Comparison of ENCODE assay signal across 29 cellular contexts in genomic region chr19:22427587-22428298, GRCh38. TPM values are rescaled to one million over a fixed set of nuclear protein-coding genes. Genes with fewer than 3 reads are reported as not detected.
A peak's percentile ranks its signal among the peaks of the same experiment; 100 is the strongest.
DNase-seq lines count a peak whose midpoint lies in the region; ATAC-seq and TF ChIP-seq lines count a peak whose summit lies in the region.
"Had no signal": no experiment of that assay in that cellular context is flagged by ENCODE, and none has a peak within 500 bp of the region (broad histone marks: within the 10 kb centered on the region; RNA-seq: fewer than 3 reads in every experiment).

No MANE protein-coding gene starts in this region.

- no peak overlapping the region for H3K27ac ChIP-seq in left ventricle myocardium inferior (replicated peaks)
- H3K27ac ChIP-seq in coronary artery, result no peak overlapping the region
- no peak overlapping the region for H3K27ac ChIP-seq in aorta (ENCODE audit: low read depth in 1 of 2, low read length in 2 of 2)
- H3K27ac ChIP-seq: BLaER1 treated with 17β-estradiol and CSF1 and Interleukin-3, amounts not matched to agents 10 nM and 100 nM; colonic mucosa; SJSA1; tibial artery; WERI-Rb-1 had no signal

- H3K4me3 ChIP-seq in left ventricle myocardium inferior (peak overlapping the region; percentile 37), coronary artery (peak overlapping the region; percentile 52), aorta (ENCODE audit: low read length in 2 of 2) (peak overlapping the region in 1 of 2 donors; percentile 32)
- H3K4me3 ChIP-seq: colonic mucosa, SJSA1, tibial artery had no signal

- no peak overlapping the region for H3K27ac Mint-ChIP-seq in activated T-cell treated with anti-CD3 and anti-CD28 coated beads, Interleukin-2, amount 50 U/mL, for 72 hours
- H3K27ac Mint-ChIP-seq: activated naive CD4-positive, alpha-beta T cell treated with anti-CD3 and anti-CD28 coated beads, Interleukin-2, amount 50 U/mL, for 72 hours; activated T-helper 2 cell treated with anti-CD3 and anti-CD28 coated beads, Interferon-gamma antibody, Interleukin-2, Interleukin-4, amounts not matched to agents 10 μg/mL and 5 μg/mL and 100 μg/mL, durations not matched to agents 14 hours and 24 hours and 36 hours; effector memory CD8-positive, alpha-beta T cell; natural killer cell treated with Interleukin-12 subunit alpha and Interleukin-12 subunit beta and Interleukin-15 and Interleukin-18, amount 100 ng/mL, for 72 hours; stimulated activated naive CD8-positive, alpha-beta T cell treated with anti-CD3 and anti-CD28 coated beads, Interleukin-15, Interleukin-2, amounts not matched to agents 100 ng/mL and 50 ng/mL, for 24 hours had no signal

- H3K4me1 ChIP-seq in left ventricle myocardium inferior, result no peaks in the 10 kb centered on the region
- H3K4me1 ChIP-seq in aorta (ENCODE audit: control insufficient read depth in 1 of 2, insufficient read depth in 2 of 2, low read length in 2 of 2), result no peaks in the 10 kb centered on the region
- H3K4me1 ChIP-seq: BLaER1 treated with 17β-estradiol and CSF1 and Interleukin-3, amounts not matched to agents 10 nM and 100 nM; colonic mucosa; SJSA1; tibial artery had no signal

- H3K36me3 Mint-ChIP-seq in activated T-cell treated with anti-CD3 and anti-CD28 coated beads, Interleukin-2, amount 50 U/mL, for 72 hours (ENCODE audit: insufficient read depth in 2 of 2), result peaks cover 5% of the 10 kb centered on the region in 2 donors

- DNase-seq in left ventricle myocardium inferior, result no peak
- DNase-seq in left ventricle myocardium superior, result no peak
- DNase-seq in coronary artery (ENCODE audit: low spot score), result no peak
- DNase-seq in omental fat pad (ENCODE audit: low spot score), result no peak
- no peak for DNase-seq in aorta
- DNase-seq in activated T-cell treated with anti-CD3 and anti-CD28 coated beads, Interleukin-2, amount 50 U/mL, for 72 hours, result no peak
- no peak for DNase-seq in GM20000 (ENCODE audit: low spot score)
- DNase-seq: activated CD4-positive, alpha-beta T cell treated with anti-CD3 and anti-CD28 coated beads for 48 hours; colonic mucosa; DMS53; effector memory CD8-positive, alpha-beta T cell; erythroblast; foreskin fibroblast; Kasumi-1; MV-4-11; NCI-H1694; NCI-H82; stimulated activated CD4-positive, alpha-beta T cell treated with anti-CD3 and anti-CD28 coated beads, Interleukin-2, amount 100 ng/mL, for 24 hours; T1000; tibial artery; WERI-Rb-1 had no signal

- intact Hi-C loops in left ventricle myocardium inferior (cut with micrococcal nuclease), result no loop called here
- intact Hi-C loops in left ventricle myocardium superior (cut with micrococcal nuclease), result no loop called here
- intact Hi-C loops in aorta (cut with DNase I), result no loop called here

- H3K27me3 ChIP-seq in left ventricle myocardium inferior (ENCODE audit: low read depth), result peaks cover 33% of the 10 kb centered on the region
- no peaks in the 10 kb centered on the region for H3K27me3 ChIP-seq in aorta (ENCODE audit: control insufficient read depth in 1 of 2, insufficient read depth in 2 of 2, low read length in 1 of 2)
- H3K27me3 ChIP-seq: BLaER1 treated with 17β-estradiol and CSF1 and Interleukin-3, amounts not matched to agents 10 nM and 100 nM; colonic mucosa; SJSA1 had no signal

- WGBS in aorta, 2 donors, result 1% methylated on average over 30 to 35 of the region's 35 CpGs

- no peaks in the 10 kb centered on the region for H3K4me1 Mint-ChIP-seq in activated T-cell treated with anti-CD3 and anti-CD28 coated beads, Interleukin-2, amount 50 U/mL, for 72 hours (ENCODE audit: low read depth)

- no peaks in the 10 kb centered on the region for H3K27me3 Mint-ChIP-seq in activated T-cell treated with anti-CD3 and anti-CD28 coated beads, Interleukin-2, amount 50 U/mL, for 72 hours (ENCODE audit: low read depth)
- H3K27me3 Mint-ChIP-seq: effector memory CD8-positive, alpha-beta T cell; natural killer cell treated with Interleukin-12 subunit alpha and Interleukin-12 subunit beta and Interleukin-15 and Interleukin-18, amount 100 ng/mL, for 72 hours had no signal

- TF ChIP-seq CTCF in left ventricle myocardium inferior (IDR thresholded peaks at IDR 0.05; ENCODE audit: borderline replicate concordance) (no peak), coronary artery (IDR thresholded peaks at IDR 0.05) (no peak), omental fat pad (IDR thresholded peaks at IDR 0.05) (no peak), GM20000 (IDR thresholded peaks at IDR 0.05; ENCODE audit: extremely low read depth, missing control alignments) (no peak)

- peaks cover 3% of the 10 kb centered on the region in 2 donors for H3K9me3 Mint-ChIP-seq in activated T-cell treated with anti-CD3 and anti-CD28 coated beads, Interleukin-2, amount 50 U/mL, for 72 hours
- H3K9me3 Mint-ChIP-seq: natural killer cell treated with Interleukin-12 subunit alpha and Interleukin-12 subunit beta and Interleukin-15 and Interleukin-18, amount 100 ng/mL, for 72 hours had no signal

- ATAC-seq in left ventricle myocardium superior (no peak), omental fat pad (ENCODE audit: low FRiP score) (peak; percentile 75), aorta (ENCODE audit: low FRiP score) (peak; percentile 15), HG02973 (IDR thresholded peaks at IDR 0.05; ENCODE audit: unreplicated experiment) (no peak)
- ATAC-seq in activated T-cell treated with anti-CD3 and anti-CD28 coated beads, Interleukin-2, amount 50 U/mL, for 72 hours (replicated peaks in 1 of 2), result no peak
- ATAC-seq: activated naive CD4-positive, alpha-beta T cell treated with anti-CD3 and anti-CD28 coated beads, Interleukin-2, amount 50 U/mL, for 72 hours; effector memory CD8-positive, alpha-beta T cell had no signal

- H3K9me3 ChIP-seq in left ventricle myocardium inferior (replicated peaks) (peaks cover 43% of the 10 kb centered on the region), aorta (ENCODE audit: control insufficient read depth, low read length) (no peaks in the 10 kb centered on the region)
- H3K9me3 ChIP-seq: colonic mucosa had no signal

- H3K36me3 ChIP-seq in left ventricle myocardium inferior (no peaks in the 10 kb centered on the region), aorta (ENCODE audit: control insufficient read depth in 1 of 2, insufficient read depth in 2 of 2, low read length in 1 of 2) (no peaks in the 10 kb centered on the region)
- H3K36me3 ChIP-seq: BLaER1 treated with 17β-estradiol and CSF1 and Interleukin-3, amounts not matched to agents 10 nM and 100 nM; colonic mucosa; SJSA1; tibial artery; WERI-Rb-1 had no signal

- no peak overlapping the region for H3K4me3 Mint-ChIP-seq in activated T-cell treated with anti-CD3 and anti-CD28 coated beads, Interleukin-2, amount 50 U/mL, for 72 hours
- H3K4me3 Mint-ChIP-seq: effector memory CD8-positive, alpha-beta T cell; natural killer cell treated with Interleukin-12 subunit alpha and Interleukin-12 subunit beta and Interleukin-15 and Interleukin-18, amount 100 ng/mL, for 72 hours; stimulated activated naive CD8-positive, alpha-beta T cell treated with anti-CD3 and anti-CD28 coated beads, Interleukin-15, Interleukin-2, amounts not matched to agents 100 ng/mL and 50 ng/mL, for 24 hours had no signal

RNA-seq across cellular contexts. Expression of gene ZNF98, which starts 5.6 kb away (rescaled TPM):
- total RNA-seq in left ventricle myocardium inferior, result 0.69 TPM
- total RNA-seq in left ventricle myocardium superior, result 0.55 TPM
- 1 to 10 TPM in 2 of 4 donors, under 1 TPM in 2; 0.24 to 4.3 (median 1.6) TPM for total RNA-seq in omental fat pad
- 1 to 10 TPM; 4.4 to 4.9 TPM for total RNA-seq in aorta
- polyA plus RNA-seq in aorta, result under 1 TPM in 1 of 2 donors, not detected in 1; 0.18 TPM
- under 1 TPM in 1 of 2 donors, not detected in 1; 0.14 TPM for total RNA-seq in activated T-cell treated with anti-CD3 and anti-CD28 coated beads, Interleukin-2, amount 50 U/mL, for 72 hours
- total RNA-seq: activated naive CD4-positive, alpha-beta T cell treated with anti-CD3 and anti-CD28 coated beads, Interleukin-2, amount 50 U/mL, for 72 hours; activated T-helper 2 cell treated with anti-CD3 and anti-CD28 coated beads, Interferon-gamma antibody, Interleukin-2, Interleukin-4, amounts not matched to agents 10 μg/mL and 5 μg/mL and 100 μg/mL, durations not matched to agents 14 hours and 24 hours and 36 hours; colonic mucosa; natural killer cell treated with Interleukin-12 subunit alpha and Interleukin-12 subunit beta and Interleukin-15 and Interleukin-18, amount 100 ng/mL, for 72 hours; NCI-H460; SJSA1 had no signal

Comparison
In these comparisons a context has a peak if more than half of its experiments do, and no peak if none do; other contexts are left out.
1. ATAC-seq: peak in omental fat pad (single experiment) and aorta (single experiment); none in left ventricle myocardium superior (single experiment), activated T-cell treated with anti-CD3 and anti-CD28 coated beads, Interleukin-2, amount 50 U/mL, for 72 hours (0 of 2) and HG02973 (single experiment).